9 cellular contexts compared by ENCODE assay signal in the genomic region with DNA sequence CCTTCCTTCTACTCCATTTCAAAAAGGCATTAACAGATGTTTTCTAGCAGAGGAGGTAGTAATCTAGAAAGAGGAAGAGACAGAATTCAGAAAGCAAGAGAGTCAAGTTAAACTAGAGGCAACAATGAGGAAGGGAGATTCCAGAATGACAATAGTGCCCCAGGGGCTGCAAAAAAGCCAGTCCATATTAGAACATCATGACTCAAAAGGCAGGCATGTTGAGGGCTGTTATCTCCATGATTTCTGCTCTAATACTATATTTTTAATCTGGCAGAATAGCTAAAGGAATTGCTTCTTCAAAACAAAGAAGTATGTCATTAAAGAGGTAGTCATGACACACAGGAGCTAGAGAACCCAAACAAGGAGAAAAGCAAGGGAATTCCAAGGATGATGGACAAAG.
DNase-seq lines count a peak whose midpoint lies in the region; ATAC-seq and TF ChIP-seq lines count a peak whose summit lies in the region.
"Had no signal": no experiment of that assay in that cellular context is flagged by ENCODE, and none has a peak within 500 bp of the region (broad histone marks: within the 10 kb centered on the region; RNA-seq: fewer than 3 reads in every experiment).

No MANE protein-coding gene starts in this region.

- H3K4me3 ChIP-seq in NT2/D1 (ENCODE audit: insufficient read length, low read depth): no peak overlapping the region

- H3K4me1 Mint-ChIP-seq in CD14-positive monocyte: no peaks in the 10 kb centered on the region

- peaks cover 0 to 3% (median 2%) of the 10 kb centered on the region in 3 donors for H3K27me3 Mint-ChIP-seq in CD14-positive monocyte (ENCODE audit: low read depth in 3 of 3)

- H3K9me3 Mint-ChIP-seq in CD14-positive monocyte: peaks cover 0 to 7% (median 4%) of the 10 kb centered on the region in 7 donors

- H3K9me3 ChIP-seq in NT2/D1 (ENCODE audit: insufficient read depth, low read length): no peaks in the 10 kb centered on the region

- H3K4me1 ChIP-seq in NT2/D1 (ENCODE audit: insufficient read depth, insufficient read length): no peaks in the 10 kb centered on the region

- TF ChIP-seq CTCF in CD14-positive monocyte (IDR thresholded peaks at IDR 0.05): no peak

- peak; percentile 71 for ATAC-seq in GM18861 (IDR thresholded peaks at IDR 0.05; ENCODE audit: unreplicated experiment)
- peak; percentile 75 for ATAC-seq in HG02759 (IDR thresholded peaks at IDR 0.05; ENCODE audit: unreplicated experiment)
- ATAC-seq in HG03108 (IDR thresholded peaks at IDR 0.05; ENCODE audit: unreplicated experiment): no peak

- H3K4me3 Mint-ChIP-seq in CD14-positive monocyte: no peak overlapping the region

- H3K36me3 ChIP-seq in NT2/D1 (ENCODE audit: insufficient read depth, insufficient read length, low read length): no peaks in the 10 kb centered on the region

- peak; percentile 28 for DNase-seq in NT2/D1 (ENCODE audit: low read depth, low spot score)
- peak; percentile 81 for DNase-seq in kidney tubule cell (ENCODE audit: low spot score)
- no peak for DNase-seq in NCI-H446 (lab: John Stamatoyannopoulos, UW)
- no peak for DNase-seq in NCI-H2196 (lab: John Stamatoyannopoulos, UW; ENCODE audit: unreplicated experiment)
- no peak for DNase-seq in CD14-positive monocyte (ENCODE audit: low spot score)
- DNase-seq: DMS79 treated with DMSO at 0.1 percent for 48 hours had no signal

- H3K27me3 ChIP-seq in NT2/D1 (ENCODE audit: insufficient read depth, insufficient read length): no peaks in the 10 kb centered on the region

- intact Hi-C loops in CD14-positive monocyte (cut with micrococcal nuclease): no loop called here

- no peak overlapping the region for H3K27ac Mint-ChIP-seq in CD14-positive monocyte

- no peaks in the 10 kb centered on the region for H3K36me3 Mint-ChIP-seq in CD14-positive monocyte

- no peak overlapping the region for H3K9ac ChIP-seq in NT2/D1 (ENCODE audit: insufficient read length, low read depth)

Comparison
In these comparisons a context has a peak if more than half of its experiments do, and no peak if none do; other contexts are left out.
1. DNase-seq: peak in NT2/D1 (single experiment) and kidney tubule cell (single experiment); none in NCI-H446 (0 of 2), NCI-H2196 (single experiment) and CD14-positive monocyte (single experiment).